ENCODE assay signal across 1 cellular context in the genomic region with DNA sequence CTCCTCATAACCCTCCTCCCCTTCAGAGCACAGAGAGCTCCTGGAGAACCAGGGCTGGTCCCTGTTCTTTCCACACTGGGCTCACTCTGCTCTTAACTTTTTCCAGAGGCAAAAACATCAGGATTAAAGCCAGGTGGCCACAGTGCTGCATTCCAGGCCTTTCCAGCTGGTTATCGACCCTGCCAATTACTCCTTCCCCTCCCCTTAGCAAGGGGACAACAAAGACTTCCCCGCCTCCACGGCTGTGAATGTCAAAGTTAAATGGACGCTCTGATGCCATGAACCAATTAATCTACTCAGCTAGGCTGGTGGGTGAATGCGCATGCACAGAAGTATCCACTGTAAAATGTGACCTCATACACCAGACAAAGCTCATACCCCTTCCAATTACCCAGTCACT.
TF ChIP-seq lines count a peak whose summit lies in the region.

No MANE protein-coding gene starts in this region.

TF ChIP-seq in HepG2, 621 proteins besides CTCF, POLR2A, EP300 and RAD21:
- TF ChIP-seq YY1 (IDR thresholded peaks at IDR 0.05; ENCODE audit: insufficient read depth, insufficient replicate concordance, low read depth, low read length), result no peak
- TF ChIP-seq, protein P1, sequence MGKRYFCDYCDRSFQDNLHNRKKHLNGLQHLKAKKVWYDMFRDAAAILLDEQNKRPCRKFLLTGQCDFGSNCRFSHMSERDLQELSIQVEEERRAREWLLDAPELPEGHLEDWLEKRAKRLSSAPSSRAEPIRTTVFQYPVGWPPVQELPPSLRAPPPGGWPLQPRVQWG (CRISPR knock-in tag; IDR thresholded peaks at IDR 0.05; ENCODE audit: borderline replicate concordance, low read depth), result no peak
- no peak for TF ChIP-seq CHD4 (IDR thresholded peaks at IDR 0.05; ENCODE audit: borderline replicate concordance, low read length)
- TF ChIP-seq BHLHE40 (IDR thresholded peaks at IDR 0.05; ENCODE audit: low read length), result no peak
- TF ChIP-seq ZEB1 (IDR thresholded peaks at IDR 0.05; ENCODE audit: insufficient replicate concordance, low read depth), result no peak
- no peak for TF ChIP-seq BCL6 (CRISPR knock-in tag; IDR thresholded peaks at IDR 0.05)
